ENCODE assay signal across 1 cellular context in the genomic region with DNA sequence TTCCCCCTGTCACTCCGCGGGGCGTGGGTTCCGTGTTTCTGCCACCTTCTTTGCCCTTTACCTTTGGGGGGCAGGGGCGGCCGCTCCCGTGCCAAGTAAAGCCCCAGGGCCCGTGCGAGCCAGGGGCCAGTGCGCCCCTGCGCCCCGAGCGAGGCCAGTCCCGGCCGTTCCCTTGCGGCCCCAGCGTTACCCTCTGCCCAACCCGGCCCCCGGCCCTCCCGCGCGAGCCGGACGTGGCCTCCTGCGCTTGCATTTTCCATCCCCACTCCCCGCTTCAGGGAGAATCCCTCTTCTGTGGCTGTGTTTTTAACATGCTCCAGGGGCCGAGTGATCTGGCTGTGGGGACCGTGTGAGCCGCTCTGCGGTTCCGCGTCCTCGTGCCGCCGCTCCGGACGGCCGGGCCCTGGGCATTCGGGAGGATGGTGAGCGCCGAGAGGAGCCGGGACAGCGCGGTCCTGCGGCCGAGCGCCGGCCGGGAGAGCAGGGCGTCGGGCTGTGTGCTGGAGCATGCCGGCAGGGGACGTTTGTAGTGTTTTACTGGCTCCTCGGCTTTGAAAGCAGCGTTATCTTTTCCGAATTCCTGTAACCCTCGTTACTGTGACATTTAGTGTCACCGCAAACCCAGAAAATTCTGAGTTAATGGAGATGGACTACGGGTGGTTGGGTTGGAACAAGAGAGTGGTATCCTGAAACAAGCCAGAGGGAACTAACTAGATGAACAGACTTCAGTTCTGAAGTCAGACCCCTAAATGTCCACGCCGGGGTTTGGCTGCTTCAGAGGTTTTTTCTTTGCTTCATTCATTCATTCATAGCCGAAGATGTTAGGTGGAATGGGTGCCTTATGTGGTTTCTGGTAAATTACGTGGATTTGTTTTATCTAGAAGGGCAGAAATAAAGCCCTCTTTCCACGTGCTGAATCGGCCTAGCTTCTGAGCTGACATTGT.
TF ChIP-seq lines count a peak whose summit lies in the region.

No MANE protein-coding gene starts in this region.

TF ChIP-seq in K562, 482 proteins besides CTCF, POLR2A, EP300 and RAD21 (continued from another document):
- TF ChIP-seq, protein P1, sequence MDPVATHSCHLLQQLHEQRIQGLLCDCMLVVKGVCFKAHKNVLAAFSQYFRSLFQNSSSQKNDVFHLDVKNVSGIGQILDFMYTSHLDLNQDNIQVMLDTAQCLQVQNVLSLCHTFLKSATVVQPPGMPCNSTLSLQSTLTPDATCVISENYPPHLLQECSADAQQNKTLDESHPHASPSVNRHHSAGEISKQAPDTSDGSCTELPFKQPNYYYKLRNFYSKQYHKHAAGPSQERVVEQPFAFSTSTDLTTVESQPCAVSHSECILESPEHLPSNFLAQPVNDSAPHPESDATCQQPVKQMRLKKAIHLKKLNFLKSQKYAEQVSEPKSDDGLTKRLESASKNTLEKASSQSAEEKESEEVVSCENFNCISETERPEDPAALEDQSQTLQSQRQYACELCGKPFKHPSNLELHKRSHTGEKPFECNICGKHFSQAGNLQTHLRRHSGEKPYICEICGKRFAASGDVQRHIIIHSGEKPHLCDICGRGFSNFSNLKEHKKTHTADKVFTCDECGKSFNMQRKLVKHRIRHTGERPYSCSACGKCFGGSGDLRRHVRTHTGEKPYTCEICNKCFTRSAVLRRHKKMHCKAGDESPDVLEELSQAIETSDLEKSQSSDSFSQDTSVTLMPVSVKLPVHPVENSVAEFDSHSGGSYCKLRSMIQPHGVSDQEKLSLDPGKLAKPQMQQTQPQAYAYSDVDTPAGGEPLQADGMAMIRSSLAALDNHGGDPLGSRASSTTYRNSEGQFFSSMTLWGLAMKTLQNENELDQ (CRISPR knock-in tag; IDR thresholded peaks at IDR 0.05; ENCODE audit: borderline replicate concordance), result peak; percentile 81; the same call in 1 of the 2 replicates
- TF ChIP-seq ZNF239 (CRISPR knock-in tag; IDR thresholded peaks at IDR 0.05), result no peak
- no peak for TF ChIP-seq SOX6 (IDR thresholded peaks at IDR 0.05)
- no peak for TF ChIP-seq TGIF2 (CRISPR knock-in tag; IDR thresholded peaks at IDR 0.05)
- TF ChIP-seq PYGO2 (tag; IDR thresholded peaks at IDR 0.05), result no peak
- TF ChIP-seq HDGF (IDR thresholded peaks at IDR 0.05), result no peak
- TF ChIP-seq ZEB2 (IDR thresholded peaks at IDR 0.05), result no peak
- no peak for TF ChIP-seq HNRNPH1 (optimal IDR thresholded peaks at IDR 0.05; ENCODE audit: low read depth, low read length)
- no peak for TF ChIP-seq ZNF311 (CRISPR knock-in tag; IDR thresholded peaks at IDR 0.05)
- TF ChIP-seq FOXJ3 (CRISPR knock-in tag; IDR thresholded peaks at IDR 0.05), result no peak
- TF ChIP-seq DNMT1 (IDR thresholded peaks at IDR 0.05), result no peak
- TF ChIP-seq GABPA (tag; conservative IDR thresholded peaks at IDR 0.05; ENCODE audit: low read depth), result no peak
- no peak for TF ChIP-seq ZNF134 (CRISPR knock-in tag; conservative IDR thresholded peaks at IDR 0.05)
